ENCODE assay signal across 11 cellular contexts in genomic region chr6:137811912-137812553, GRCh38. TPM values are rescaled to one million over a fixed set of nuclear protein-coding genes. Genes with fewer than 3 reads are reported as not detected.
A peak's percentile ranks its signal among the peaks of the same experiment; 100 is the strongest.
DNase-seq lines count a peak whose midpoint lies in the region; ATAC-seq, FAIRE-seq and TF ChIP-seq lines count a peak whose summit lies in the region.
"Had no signal": no experiment of that assay in that cellular context is flagged by ENCODE, and none has a peak within 500 bp of the region (broad histone marks: within the 10 kb centered on the region; RNA-seq: fewer than 3 reads in every experiment).

No MANE protein-coding gene starts in this region.

- no peaks in the 10 kb centered on the region for H3K79me2 ChIP-seq in OCI-LY7 (ENCODE audit: insufficient read depth, low read depth, low read length)
- no peaks in the 10 kb centered on the region for H3K79me2 ChIP-seq in endothelial cell of umbilical vein (ENCODE audit: control insufficient read depth, insufficient read depth, low read length)
- H3K79me2 ChIP-seq: parathyroid adenoma had no signal

- intact Hi-C loops in activated CD4-positive, alpha-beta T cell treated with anti-CD3 and anti-CD28 coated beads, Interleukin-2, amount 10 ng/mL, durations not matched to agents 24 days and 14 days (cut with micrococcal nuclease) = loop anchor here (1.0 kb wide), 5 partner anchors 7 to 54 kb away; no protein-coding TSS in a partner anchor
- intact Hi-C loops in OCI-LY7 (cut with micrococcal nuclease; ENCODE audit: unreplicated experiment) (no loop called here), endothelial cell of umbilical vein (cut with micrococcal nuclease) (no loop called here)

- no peak for TF ChIP-seq POLR2A in endothelial cell of umbilical vein (IDR thresholded peaks at IDR 0.05; ENCODE audit: low read depth, low read length)

- H4K20me1 ChIP-seq in OCI-LY7 (ENCODE audit: insufficient read depth, low read length) (no peaks in the 10 kb centered on the region), endothelial cell of umbilical vein (replicated peaks; ENCODE audit: control insufficient read depth, extremely low read depth, insufficient read depth, low read length) (no peaks in the 10 kb centered on the region)

- peak overlapping the region; percentile 55 for H3K27ac Mint-ChIP-seq in activated CD4-positive, alpha-beta T cell treated with anti-CD3 and anti-CD28 coated beads, Interleukin-2, amount 10 ng/mL, durations not matched to agents 24 days and 14 days
- peak overlapping the region; percentile 96 for H3K27ac Mint-ChIP-seq in stimulated activated naive B cell treated with anti-CD40 and anti-IgM and Interleukin-4, amounts not matched to agents 10 μg/mL and 1 μg/mL and 100 μg/mL, for 72 hours

- H3K9me3 ChIP-seq in OCI-LY7 (ENCODE audit: low read length) = no peaks in the 10 kb centered on the region
- no peaks in the 10 kb centered on the region for H3K9me3 ChIP-seq in endothelial cell of umbilical vein (replicated peaks; ENCODE audit: control insufficient read depth, insufficient read depth, low read length)
- peaks cover 10% of the 10 kb centered on the region; the same call in 1 of the 2 replicates for H3K9me3 ChIP-seq in SJCRH30 (replicated peaks)
- H3K9me3 ChIP-seq: heart left ventricle had no signal

- H3K4me2 ChIP-seq in OCI-LY7 (ENCODE audit: low read length) = peak overlapping the region; percentile 41; the same call in 1 of the 2 replicates
- H3K4me2 ChIP-seq in endothelial cell of umbilical vein (ENCODE audit: insufficient read depth, low read length) = peak overlapping the region; percentile 7

- POLR2A ChIA-PET in OCI-LY7 (lab: Charles Lee) = interaction anchor here (0.6 to 1.4 kb wide), 5 partner anchors 12 to 99 kb away, joined by 3 to 4 read pairs (median 3); no protein-coding TSS in a partner anchor
- POLR2A ChIA-PET in endothelial cell of umbilical vein (lab: Charles Lee) = no interaction called here

- CTCF ChIA-PET in OCI-LY7 (lab: Charles Lee; ENCODE audit: unreplicated experiment) = no interaction called here
- CTCF ChIA-PET in endothelial cell of umbilical vein (lab: Charles Lee) = interaction anchor here (1.2 to 2.1 kb wide), 6 partner anchors 8 to 133 kb away, joined by 3 to 13 read pairs (median 5); partner anchors contain the start of gene TNFAIP3

- TF ChIP-seq CTCF in OCI-LY7 (conservative IDR thresholded peaks at IDR 0.05; ENCODE audit: low read length) (no peak), endothelial cell of umbilical vein (IDR thresholded peaks at IDR 0.05; ENCODE audit: extremely low read depth in 1 of 2, insufficient read depth in 1 of 2, low read depth in 1 of 2, low read length in 2 of 2) (no peak)

- H2AFZ ChIP-seq in OCI-LY7 (ENCODE audit: low read length) = peak overlapping the region; percentile 56; the same call in 1 of the 2 replicates
- no peak overlapping the region for H2AFZ ChIP-seq in endothelial cell of umbilical vein (ENCODE audit: low read depth, low read length)
- H2AFZ ChIP-seq: parathyroid adenoma had no signal

- peaks cover 3% of the 10 kb centered on the region for H3K9me3 Mint-ChIP-seq in activated CD4-positive, alpha-beta T cell treated with anti-CD3 and anti-CD28 coated beads, Interleukin-2, amount 10 ng/mL, durations not matched to agents 24 days and 14 days
- peaks cover 2 to 6% of the 10 kb centered on the region in 2 donors for H3K9me3 Mint-ChIP-seq in stimulated activated naive B cell treated with anti-CD40 and anti-IgM and Interleukin-4, amounts not matched to agents 10 μg/mL and 1 μg/mL and 100 μg/mL, for 72 hours

- H3K27ac ChIP-seq in OCI-LY7 (ENCODE audit: low read depth, low read length, poor library complexity, severe bottlenecking) (no peak overlapping the region), endothelial cell of umbilical vein (ENCODE audit: insufficient read depth, low read depth, low read length) (peak overlapping the region; percentile 0), SJCRH30 (no peak overlapping the region)
- H3K27ac ChIP-seq: parathyroid adenoma, SK-N-MC had no signal

- H3K4me3 ChIP-seq in OCI-LY7 (ENCODE audit: low read depth, low read length, poor library complexity, severe bottlenecking) = no peak overlapping the region
- H3K4me3 ChIP-seq in endothelial cell of umbilical vein (replicated peaks in 1 of 3; ENCODE audit: insufficient read depth in 1 of 3, low read depth in 1 of 3, low read length in 3 of 3) = no peak overlapping the region
- H3K4me3 ChIP-seq in SJCRH30 = no peak overlapping the region
- H3K4me3 ChIP-seq: SK-N-MC had no signal

- H3K4me1 ChIP-seq in OCI-LY7 (ENCODE audit: insufficient read depth, low read length, poor library complexity, severe bottlenecking) (peaks cover 12% of the 10 kb centered on the region), endothelial cell of umbilical vein (ENCODE audit: control insufficient read depth, extremely low read depth, insufficient read depth, low read length) (peaks cover 19% of the 10 kb centered on the region), SJCRH30 (peaks cover 6% of the 10 kb centered on the region)
- H3K4me1 ChIP-seq: parathyroid adenoma had no signal

- BruUV-seq in OCI-LY7 (replicated peaks; lab: Mats Ljungman, UMichigan) (no TSS peak), endothelial cell of umbilical vein (replicated peaks; lab: Mats Ljungman, UMichigan) (TSS peak; percentile 54)

- no peaks in the 10 kb centered on the region for H3K27me3 ChIP-seq in endothelial cell of umbilical vein (ENCODE audit: control insufficient read depth in 2 of 2, insufficient read depth in 2 of 2, low read length in 2 of 2)
- no peaks in the 10 kb centered on the region for H3K27me3 ChIP-seq in SJCRH30
- H3K27me3 ChIP-seq: heart left ventricle had no signal

- H3K9ac ChIP-seq in endothelial cell of umbilical vein (replicated peaks; ENCODE audit: extremely low read depth, insufficient read depth, low read length) = no peak overlapping the region
- H3K9ac ChIP-seq: parathyroid adenoma had no signal

- no peaks in the 10 kb centered on the region for H3K9me1 ChIP-seq in endothelial cell of umbilical vein (replicated peaks; ENCODE audit: control insufficient read depth, extremely low read depth, insufficient read depth, low read length)

- H3K36me3 ChIP-seq in OCI-LY7 (ENCODE audit: insufficient read depth, low read length) (no peaks in the 10 kb centered on the region), endothelial cell of umbilical vein (ENCODE audit: control insufficient read depth in 2 of 2, extremely low read depth in 1 of 2, insufficient read depth in 2 of 2, low read length in 2 of 2) (no peaks in the 10 kb centered on the region), SJCRH30 (no peaks in the 10 kb centered on the region)
- H3K36me3 ChIP-seq: heart left ventricle had no signal

- no peak for FAIRE-seq in endothelial cell of umbilical vein (lab: Jason Lieb, UNC)

- H3K27me3 Mint-ChIP-seq in activated CD4-positive, alpha-beta T cell treated with anti-CD3 and anti-CD28 coated beads, Interleukin-2, amount 10 ng/mL, durations not matched to agents 24 days and 14 days = no peaks in the 10 kb centered on the region
- no peaks in the 10 kb centered on the region for H3K27me3 Mint-ChIP-seq in stimulated activated naive B cell treated with anti-CD40 and anti-IgM and Interleukin-4, amounts not matched to agents 10 μg/mL and 1 μg/mL and 100 μg/mL, for 72 hours

- no peak for DNase-seq in activated CD4-positive, alpha-beta T cell treated with anti-CD3 and anti-CD28 coated beads, Interleukin-2, amount 10 ng/mL, durations not matched to agents 24 days and 14 days
- DNase-seq in activated CD4-positive, alpha-beta T cell treated with anti-CD3 and anti-CD28 coated beads, Interleukin-2, amount 50 U/mL, for 48 hours = no peak
- no peak for DNase-seq in OCI-LY7 (ENCODE audit: low spot score)
- no peak for DNase-seq in endothelial cell of umbilical vein (ENCODE audit: low read depth, low spot score)
- DNase-seq in stimulated activated naive B cell treated with anti-CD40 and anti-IgM and Interleukin-4, amounts not matched to agents 10 μg/mL and 1 μg/mL and 100 μg/mL, for 72 hours = no peak
- no peak for DNase-seq in stimulated activated CD8-positive, alpha-beta memory T cell treated with anti-CD3 and anti-CD28 coated beads, Interleukin-4, amount 100 ng/mL, for 48 hours
- DNase-seq in T1000 (lab: John Stamatoyannopoulos, UW) = no peak
- no peak for DNase-seq in SJCRH30

- dilution Hi-C loops in endothelial cell of umbilical vein (cut with MboI; ENCODE audit: extremely low pct_ligation_motif_present, low sequenced_read_pairs) = no loop called here

- H3K9me2 ChIP-seq in OCI-LY7 (ENCODE audit: insufficient read depth, low read length) = no peaks in the 10 kb centered on the region

- peaks cover 5% of the 10 kb centered on the region for H3K36me3 Mint-ChIP-seq in activated CD4-positive, alpha-beta T cell treated with anti-CD3 and anti-CD28 coated beads, Interleukin-2, amount 10 ng/mL, durations not matched to agents 24 days and 14 days (ENCODE audit: low read depth)
- H3K36me3 Mint-ChIP-seq in stimulated activated naive B cell treated with anti-CD40 and anti-IgM and Interleukin-4, amounts not matched to agents 10 μg/mL and 1 μg/mL and 100 μg/mL, for 72 hours = peaks cover 2 to 4% of the 10 kb centered on the region in 2 donors

- H3K4me3 Mint-ChIP-seq in activated CD4-positive, alpha-beta T cell treated with anti-CD3 and anti-CD28 coated beads, Interleukin-2, amount 10 ng/mL, durations not matched to agents 24 days and 14 days = peak overlapping the region; percentile 2
- peak overlapping the region; percentile 57 to 70 for H3K4me3 Mint-ChIP-seq in stimulated activated naive B cell treated with anti-CD40 and anti-IgM and Interleukin-4, amounts not matched to agents 10 μg/mL and 1 μg/mL and 100 μg/mL, for 72 hours

- peak in 1 of 2 donors; percentile 24 for ATAC-seq in stimulated activated naive B cell treated with anti-CD40 and anti-IgM and Interleukin-4, amounts not matched to agents 10 μg/mL and 1 μg/mL and 100 μg/mL, for 72 hours (replicated peaks)

- H3K4me1 Mint-ChIP-seq in activated CD4-positive, alpha-beta T cell treated with anti-CD3 and anti-CD28 coated beads, Interleukin-2, amount 10 ng/mL, durations not matched to agents 24 days and 14 days = peaks cover 60% of the 10 kb centered on the region
- H3K4me1 Mint-ChIP-seq in stimulated activated naive B cell treated with anti-CD40 and anti-IgM and Interleukin-4, amounts not matched to agents 10 μg/mL and 1 μg/mL and 100 μg/mL, for 72 hours = peaks cover 34 to 64% of the 10 kb centered on the region in 2 donors

RNA-seq across cellular contexts. Expression of gene TNFAIP3, which starts 55.0 kb away (rescaled TPM):
- 249 and 254 TPM in 2 replicates for total RNA-seq in activated CD4-positive, alpha-beta T cell treated with anti-CD3 and anti-CD28 coated beads, Interleukin-2, amount 10 ng/mL, durations not matched to agents 24 days and 14 days
- 7.0 and 8.8 TPM in 2 replicates for total RNA-seq in OCI-LY7 (2014; rRNA removed; shearing (Covaris generic))
- total RNA-seq in OCI-LY7 (2022) = 23.6 and 28.3 TPM in 2 replicates
- total RNA-seq in endothelial cell of umbilical vein = 4.2 and 8.6 TPM in 2 replicates
- 3.5 and 4.0 TPM in 2 replicates for polyA plus RNA-seq in endothelial cell of umbilical vein
- polyA plus RNA-seq in endothelial cell of umbilical vein (2011; cell fraction: cytosol; rRNA removed) = 3.6 and 4.3 TPM in 2 replicates
- 28.8 and 35.5 TPM in 2 replicates for polyA plus RNA-seq in endothelial cell of umbilical vein (2011; cell fraction: nucleus; rRNA removed)
- polyA plus RNA-seq in endothelial cell of umbilical vein (2012) = 7.5 TPM in 2 replicates
- polyA minus RNA-seq in endothelial cell of umbilical vein = 5.1 TPM in 2 replicates
- polyA minus RNA-seq in endothelial cell of umbilical vein (2011; cell fraction: cytosol; rRNA and poly(A)+ RNA removed) = 2.3 TPM
- polyA minus RNA-seq in endothelial cell of umbilical vein (2011; cell fraction: nucleus; rRNA and poly(A)+ RNA removed) = 12.8 and 17.4 TPM in 2 replicates
- 39.7 and 39.9 TPM in 2 replicates for total RNA-seq in SJCRH30 (2014; rRNA removed; shearing (Covaris generic))
